In the genomic region with DNA sequence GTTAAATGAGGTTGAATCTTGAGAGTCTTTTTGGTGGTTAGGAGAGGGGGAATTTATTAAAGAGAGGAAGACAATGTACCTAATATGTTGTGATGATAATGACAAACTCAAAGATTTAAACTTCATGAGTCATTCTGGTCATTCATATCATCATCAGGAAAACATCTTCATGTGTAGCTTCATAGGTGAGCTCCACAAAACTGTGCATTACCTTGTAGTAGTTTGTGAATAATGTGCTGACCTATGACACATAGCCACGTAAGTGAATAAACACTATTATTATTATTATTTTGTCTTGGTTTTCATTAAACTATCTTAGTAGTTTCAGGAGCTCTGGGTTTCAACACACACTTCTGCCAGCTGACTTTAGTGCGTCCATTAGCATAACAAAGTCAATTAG, we compare ENCODE assay signal across 17 cellular contexts. TPM values are rescaled to one million over a fixed set of nuclear protein-coding genes. Genes with fewer than 3 reads are reported as not detected.
DNase-seq lines count a peak whose midpoint lies in the region; ATAC-seq and TF ChIP-seq lines count a peak whose summit lies in the region.
"Had no signal": no experiment of that assay in that cellular context is flagged by ENCODE, and none has a peak within 500 bp of the region (broad histone marks: within the 10 kb centered on the region; RNA-seq: fewer than 3 reads in every experiment).

No MANE protein-coding gene starts in this region.

- no peak overlapping the region for H4K91ac ChIP-seq in neuronal stem cell (ENCODE audit: low read depth, low read length, poor library complexity)

- no peak overlapping the region for H2BK5ac ChIP-seq in neuronal stem cell (ENCODE audit: low read length)

- H3K27ac ChIP-seq in neuronal stem cell (replicated peaks; ENCODE audit: low read length): no peak overlapping the region
- H3K27ac ChIP-seq: body of pancreas had no signal

- DNase-seq in WTC11 (ENCODE audit: low spot score) (no peak), fibroblast of the aortic adventitia (ENCODE audit: low read depth) (no peak), neural crest cell (ENCODE audit: low read depth, low spot score) (no peak), GM20000 (ENCODE audit: low spot score) (no peak), NCI-H446 treated with DMSO at 0.1 percent for 48 hours (lab: John Stamatoyannopoulos, UW) (no peak), neuronal stem cell (ENCODE audit: low spot score) (no peak)
- DNase-seq in activated CD4-positive, CD25-positive, alpha-beta regulatory T cell treated with anti-CD3 and anti-CD28 coated beads, Interleukin-2, amount 50 U/mL, for 72 hours: no peak
- DNase-seq: activated gamma-delta T cell; AML-193; body of pancreas; effector memory CD4-positive, alpha-beta T cell; left cardiac atrium; naive B cell; NCI-H1092; sigmoid colon had no signal

- no peak overlapping the region for H3K18ac ChIP-seq in neuronal stem cell (ENCODE audit: low read length)

- H4K8ac ChIP-seq in neuronal stem cell (ENCODE audit: low read depth, low read length): no peak overlapping the region

- H3K27ac Mint-ChIP-seq in WTC11: peak overlapping the region; percentile 97
- H3K27ac Mint-ChIP-seq in neural crest cell (ENCODE audit: unreplicated experiment): no peak overlapping the region
- H3K27ac Mint-ChIP-seq: stimulated activated memory B cell treated with anti-CD40 and anti-IgM and Interleukin-4, amounts not matched to agents 10 μg/mL and 1 μg/mL and 100 μg/mL, for 72 hours had no signal

- no peaks in the 10 kb centered on the region for H3K9me3 ChIP-seq in ES-I3 (ENCODE audit: control insufficient read depth, insufficient read depth, low read length)
- no peaks in the 10 kb centered on the region for H3K9me3 ChIP-seq in neuronal stem cell (replicated peaks in 1 of 2; ENCODE audit: control insufficient read depth in 2 of 2, insufficient read depth in 1 of 2, low read depth in 1 of 2, low read length in 2 of 2)
- H3K9me3 ChIP-seq: body of pancreas, sigmoid colon had no signal

- no peak overlapping the region for H2BK120ac ChIP-seq in neuronal stem cell (ENCODE audit: low read depth, low read length)

- H3K4me3 ChIP-seq in fibroblast of the aortic adventitia (ENCODE audit: low read depth, low read length) (peak overlapping the region; percentile 87), neuronal stem cell (ENCODE audit: low read length in 2 of 2) (peak overlapping the region in 1 of 2 donors; percentile 86)
- H3K4me3 ChIP-seq: body of pancreas had no signal

- peak overlapping the region; percentile 93; the same call in 1 of the 2 replicates for H3K9ac ChIP-seq in ES-I3 (ENCODE audit: low read depth, low read length)
- H3K9ac ChIP-seq in neuronal stem cell (ENCODE audit: low read depth, low read length, poor library complexity): no peak overlapping the region

- H3K36me3 ChIP-seq in ES-I3 (ENCODE audit: insufficient read depth, low read length) (no peaks in the 10 kb centered on the region), neuronal stem cell (replicated peaks in 1 of 2; ENCODE audit: control insufficient read depth in 2 of 2, insufficient read depth in 2 of 2, low read length in 2 of 2) (no peaks in the 10 kb centered on the region)
- H3K36me3 ChIP-seq: sigmoid colon had no signal

- H3K4me1 ChIP-seq in ES-I3 (ENCODE audit: insufficient read depth, low read length) (peaks cover 25% of the 10 kb centered on the region), neuronal stem cell (ENCODE audit: control insufficient read depth in 2 of 2, insufficient read depth in 1 of 2, low read depth in 1 of 2, low read length in 2 of 2) (peaks cover 8 to 47% of the 10 kb centered on the region in 2 donors)

- CTCF ChIA-PET in WTC11 (lab: Charles Lee): interaction anchor here (1.0 to 1.8 kb wide), 2 partner anchors 8 to 23 kb away, joined by 3 to 7 read pairs; no protein-coding TSS in a partner anchor

- H3K4me2 ChIP-seq in neuronal stem cell (ENCODE audit: insufficient read depth, low read length, poor library complexity, severe bottlenecking): no peak overlapping the region

- H3K23ac ChIP-seq in neuronal stem cell (ENCODE audit: low read depth, low read length, poor library complexity): no peak overlapping the region

- POLR2A ChIA-PET in WTC11 (lab: Charles Lee): interaction anchor here (0.8 kb wide), 1 partner anchor 9 kb away, joined by 3 read pairs; no protein-coding TSS in a partner anchor

- no peak overlapping the region for H2BK12ac ChIP-seq in neuronal stem cell (ENCODE audit: low read length)

- H3K4ac ChIP-seq in neuronal stem cell (ENCODE audit: low read length): no peak overlapping the region

- ATAC-seq in WTC11: no peak
- ATAC-seq: body of pancreas; left cardiac atrium; stimulated activated memory B cell treated with anti-CD40 and anti-IgM and Interleukin-4, amounts not matched to agents 10 μg/mL and 1 μg/mL and 100 μg/mL, for 72 hours had no signal

- TF ChIP-seq CTCF in WTC11 (IDR thresholded peaks at IDR 0.05): no peak
- no peak for TF ChIP-seq CTCF in fibroblast of the aortic adventitia (IDR thresholded peaks at IDR 0.05; ENCODE audit: insufficient read depth, low read length)
- TF ChIP-seq CTCF in neural crest cell (conservative IDR thresholded peaks at IDR 0.05): no peak
- TF ChIP-seq CTCF in GM20000 (IDR thresholded peaks at IDR 0.05; ENCODE audit: extremely low read depth, missing control alignments): no peak

- WGBS in neuronal stem cell (ENCODE audit: extremely low coverage in 2 of 2, insufficient read length in 2 of 2, insufficient replicate concordance in 1 of 2), 2 donors: no CpG with 5 or more reads among the region's 2 CpGs

- no peaks in the 10 kb centered on the region for H3K27me3 ChIP-seq in neuronal stem cell (ENCODE audit: control insufficient read depth in 3 of 3, insufficient read depth in 3 of 3, low read depth in 1 of 3, low read length in 3 of 3)
- H3K27me3 ChIP-seq: body of pancreas had no signal

- H3K4me1 Mint-ChIP-seq in WTC11: peaks cover 72% of the 10 kb centered on the region
- H3K4me1 Mint-ChIP-seq in neural crest cell: peaks cover 62% of the 10 kb centered on the region
- H3K4me1 Mint-ChIP-seq: stimulated activated memory B cell treated with anti-CD40 and anti-IgM and Interleukin-4, amounts not matched to agents 10 μg/mL and 1 μg/mL and 100 μg/mL, for 72 hours had no signal

- no peak overlapping the region for H3K14ac ChIP-seq in neuronal stem cell (ENCODE audit: low read length)

- H3K9me3 Mint-ChIP-seq in WTC11 (no peaks in the 10 kb centered on the region), neural crest cell (no peaks in the 10 kb centered on the region)

- H2AFZ ChIP-seq in neuronal stem cell (ENCODE audit: low read length): no peak overlapping the region

- peaks cover 3% of the 10 kb centered on the region for H3K79me1 ChIP-seq in neuronal stem cell (ENCODE audit: low read depth, low read length)

- no peaks in the 10 kb centered on the region for H3K27me3 Mint-ChIP-seq in WTC11 (ENCODE audit: low read depth)
- no peaks in the 10 kb centered on the region for H3K27me3 Mint-ChIP-seq in neural crest cell (ENCODE audit: low read depth)

- no peaks in the 10 kb centered on the region for H3K36me3 Mint-ChIP-seq in WTC11
- no peaks in the 10 kb centered on the region for H3K36me3 Mint-ChIP-seq in neural crest cell (ENCODE audit: low read depth)
- H3K36me3 Mint-ChIP-seq: stimulated activated memory B cell treated with anti-CD40 and anti-IgM and Interleukin-4, amounts not matched to agents 10 μg/mL and 1 μg/mL and 100 μg/mL, for 72 hours had no signal

- H3K4me3 Mint-ChIP-seq in WTC11: peak overlapping the region; percentile 96
- peak overlapping the region; percentile 98 for H3K4me3 Mint-ChIP-seq in neural crest cell
- H3K4me3 Mint-ChIP-seq: naive B cell; stimulated activated memory B cell treated with anti-CD40 and anti-IgM and Interleukin-4, amounts not matched to agents 10 μg/mL and 1 μg/mL and 100 μg/mL, for 72 hours had no signal

- H2BK15ac ChIP-seq in neuronal stem cell (ENCODE audit: low read length): no peak overlapping the region

- no peak overlapping the region for H2AK5ac ChIP-seq in neuronal stem cell (ENCODE audit: low read depth, low read length)

TF ChIP-seq in WTC11, 78 proteins besides CTCF, POLR2A, EP300 and RAD21 (continues in another document):
- TF ChIP-seq ZNF416 (CRISPR knock-in tag; IDR thresholded peaks at IDR 0.05): no peak
- TF ChIP-seq IRF2 (CRISPR knock-in tag; IDR thresholded peaks at IDR 0.05; ENCODE audit: borderline replicate concordance, low read depth): no peak
- TF ChIP-seq HMGA2 (CRISPR knock-in tag; IDR thresholded peaks at IDR 0.05): no peak
- TF ChIP-seq ZNF263 (CRISPR knock-in tag; IDR thresholded peaks at IDR 0.05; ENCODE audit: low read depth): no peak
- TF ChIP-seq E2F5 (CRISPR knock-in tag; IDR thresholded peaks at IDR 0.05): no peak
- TF ChIP-seq OVOL2 (CRISPR knock-in tag; IDR thresholded peaks at IDR 0.05; ENCODE audit: borderline replicate concordance): no peak
- TF ChIP-seq NR1H2 (CRISPR knock-in tag; IDR thresholded peaks at IDR 0.05): no peak
- no peak for TF ChIP-seq ZNF396 (CRISPR knock-in tag; IDR thresholded peaks at IDR 0.05; ENCODE audit: borderline replicate concordance)
- no peak for TF ChIP-seq CBFB (CRISPR knock-in tag; IDR thresholded peaks at IDR 0.05; ENCODE audit: low read depth)
- TF ChIP-seq MYBL2 (CRISPR knock-in tag; IDR thresholded peaks at IDR 0.05): no peak
- TF ChIP-seq ZNF138 (CRISPR knock-in tag; conservative IDR thresholded peaks at IDR 0.05): no peak
- no peak for TF ChIP-seq NFATC4 (CRISPR knock-in tag; IDR thresholded peaks at IDR 0.05)
- TF ChIP-seq KAT7 (CRISPR knock-in tag; IDR thresholded peaks at IDR 0.05; ENCODE audit: borderline replicate concordance): no peak
- TF ChIP-seq GTF2I (CRISPR knock-in tag; conservative IDR thresholded peaks at IDR 0.05): no peak
- TF ChIP-seq, protein P1, sequence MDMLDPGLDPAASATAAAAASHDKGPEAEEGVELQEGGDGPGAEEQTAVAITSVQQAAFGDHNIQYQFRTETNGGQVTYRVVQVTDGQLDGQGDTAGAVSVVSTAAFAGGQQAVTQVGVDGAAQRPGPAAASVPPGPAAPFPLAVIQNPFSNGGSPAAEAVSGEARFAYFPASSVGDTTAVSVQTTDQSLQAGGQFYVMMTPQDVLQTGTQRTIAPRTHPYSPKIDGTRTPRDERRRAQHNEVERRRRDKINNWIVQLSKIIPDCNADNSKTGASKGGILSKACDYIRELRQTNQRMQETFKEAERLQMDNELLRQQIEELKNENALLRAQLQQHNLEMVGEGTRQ (CRISPR knock-in tag; IDR thresholded peaks at IDR 0.05): no peak

RNA-seq across cellular contexts. Expression of gene GPC6, which starts 1.0 kb away (rescaled TPM):
- total RNA-seq in WTC11 (2021) (19.5 to 24.3 TPM (median 24.2 TPM) in 3 replicates), fibroblast of the aortic adventitia (ENCODE audit: low replicate concordance) (76.9 and 92.6 TPM in 2 replicates), neural crest cell (13.4 and 14.1 TPM in 2 replicates)
- polyA plus RNA-seq in neuronal stem cell (2013, experiment 1 of 2): 18.8 TPM
- 20.0 TPM for polyA plus RNA-seq in neuronal stem cell (2013, experiment 2 of 2)
